In the genomic region with DNA sequence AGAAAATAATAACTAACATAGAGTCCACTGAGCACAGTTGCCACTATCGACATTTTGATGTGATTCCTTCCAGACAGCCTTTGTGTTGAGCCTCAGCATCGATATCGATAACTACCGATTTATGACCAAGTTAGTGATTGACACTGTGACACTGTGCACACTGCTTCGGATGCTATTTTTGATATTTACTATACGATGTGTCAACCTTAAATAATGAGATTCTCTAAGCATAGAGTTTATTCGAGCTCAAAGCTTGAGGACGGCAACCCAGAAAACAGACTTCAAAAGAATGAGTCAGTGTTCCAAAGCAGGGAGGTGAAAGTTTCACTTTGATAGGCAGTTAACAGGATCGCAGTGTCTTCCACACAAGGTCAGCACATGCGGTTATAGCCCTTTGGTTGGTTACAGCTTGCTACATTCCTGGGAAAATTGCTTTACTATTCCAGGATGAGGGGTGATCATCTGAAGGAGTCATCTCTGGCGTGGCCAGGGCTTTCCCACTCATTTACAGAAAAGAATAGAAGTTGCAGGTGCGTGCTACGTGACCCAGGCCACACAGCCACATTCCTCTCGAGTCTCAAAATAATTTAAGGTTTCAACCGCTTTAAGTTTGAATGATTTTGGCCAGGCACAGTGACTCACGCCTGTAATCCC, we compare ENCODE assay signal across 15 cellular contexts. TPM values are rescaled to one million over a fixed set of nuclear protein-coding genes. Genes with fewer than 3 reads are reported as not detected.
DNase-seq lines count a peak whose midpoint lies in the region; ATAC-seq and TF ChIP-seq lines count a peak whose summit lies in the region.
"Had no signal": no experiment of that assay in that cellular context is flagged by ENCODE, and none has a peak within 500 bp of the region (broad histone marks: within the 10 kb centered on the region; RNA-seq: fewer than 3 reads in every experiment).

No MANE protein-coding gene starts in this region.

- no peak for TF ChIP-seq POLR2A in HCT116 (IDR thresholded peaks at IDR 0.05; ENCODE audit: borderline replicate concordance, extremely low read depth, insufficient read depth, insufficient read length)

- H3K79me2 ChIP-seq in HCT116 (ENCODE audit: insufficient read depth, low read length) = no peaks in the 10 kb centered on the region

- peaks cover 5% of the 10 kb centered on the region for H3K4me1 Mint-ChIP-seq in CD4-positive, alpha-beta T cell (ENCODE audit: low read depth)
- H3K4me1 Mint-ChIP-seq in chondrocyte (ENCODE audit: low read depth) = peaks cover 34% of the 10 kb centered on the region

- DNase-seq in AG08395 (ENCODE audit: low spot score) (peak; percentile 51), HCT116 (ENCODE audit: low read depth, low spot score) (peak; percentile 92), foreskin fibroblast (peak; percentile 73), chondrocyte (ENCODE audit: low spot score) (no peak), medulla oblongata (ENCODE audit: extremely low spot score) (no peak)
- no peak for DNase-seq in CD4-positive, alpha-beta T cell
- DNase-seq: DND-41; gastrocnemius medialis; NCI-H187 treated with DMSO at 0.1 percent for 48 hours; NCI-H69; stimulated activated naive CD8-positive, alpha-beta T cell treated with anti-CD3 and anti-CD28 coated beads, Interleukin-15, amount 100 ng/mL, for 72 hours had no signal

- H3K36me3 Mint-ChIP-seq in CD4-positive, alpha-beta T cell (ENCODE audit: low read depth) = no peaks in the 10 kb centered on the region
- no peaks in the 10 kb centered on the region for H3K36me3 Mint-ChIP-seq in chondrocyte (ENCODE audit: low read depth)

- no peaks in the 10 kb centered on the region for H4K20me1 ChIP-seq in HCT116 (ENCODE audit: insufficient read depth)
- H4K20me1 ChIP-seq: BLaER1 had no signal

- RAD21 ChIA-PET in HCT116 (lab: Charles Lee; ENCODE audit: low non-redundant PET in 1 of 2, low total read pairs in 2 of 2, uncharacterized antibody in 2 of 2, unreplicated experiment in 2 of 2) = no interaction called here

- H3K9me2 ChIP-seq in HCT116 (ENCODE audit: insufficient read depth) = no peaks in the 10 kb centered on the region

- H3K4me3 ChIP-seq in HCT116 (replicated peaks in 1 of 2; ENCODE audit: low read depth in 1 of 2, low read length in 2 of 2) (peak overlapping the region in 1 of 2 experiments; percentile 34; a peak in 2 of 4 replicates), foreskin fibroblast (ENCODE audit: low read depth in 1 of 2, low read length in 2 of 2) (no peak overlapping the region)
- H3K4me3 ChIP-seq: BLaER1, gastrocnemius medialis had no signal

- no peak overlapping the region for H2AFZ ChIP-seq in HCT116 (ENCODE audit: low read depth, low read length, poor library complexity, severe bottlenecking)

- H3K9me3 ChIP-seq in HCT116 (ENCODE audit: control insufficient read depth in 1 of 2, insufficient read depth in 1 of 2, low read depth in 1 of 2, low read length in 2 of 2) = no peaks in the 10 kb centered on the region
- no peaks in the 10 kb centered on the region for H3K9me3 ChIP-seq in CD4-positive, alpha-beta T cell (ENCODE audit: control insufficient read depth, low read length)
- H3K9me3 ChIP-seq: BLaER1, gastrocnemius medialis had no signal

- H3K27me3 Mint-ChIP-seq in CD4-positive, alpha-beta T cell = peaks cover 4% of the 10 kb centered on the region
- no peaks in the 10 kb centered on the region for H3K27me3 Mint-ChIP-seq in chondrocyte (ENCODE audit: low read depth)

- H3K9me3 Mint-ChIP-seq in CD4-positive, alpha-beta T cell = no peaks in the 10 kb centered on the region
- H3K9me3 Mint-ChIP-seq in chondrocyte (ENCODE audit: low read depth) = no peaks in the 10 kb centered on the region

- TF ChIP-seq CTCF in HCT116 (IDR thresholded peaks at IDR 0.05 in 2 of 3, conservative IDR thresholded peaks at IDR 0.05 in 1 of 3; ENCODE audit: borderline replicate concordance in 1 of 3, insufficient read depth in 1 of 3, low read depth in 2 of 3, low read length in 2 of 3) (no peak), foreskin fibroblast (IDR thresholded peaks at IDR 0.05; ENCODE audit: low read depth, low read length) (no peak), chondrocyte (IDR thresholded peaks at IDR 0.05) (no peak)
- no peak for TF ChIP-seq CTCF in CD4-positive, alpha-beta T cell (IDR thresholded peaks at IDR 0.05)

- ATAC-seq in HCT116 (peak; percentile 74), SK-N-SH treated with all-trans-retinoic acid at 6 μM for 48 hours (peak; percentile 52), GM21526 (IDR thresholded peaks at IDR 0.05; ENCODE audit: low FRiP score, unreplicated experiment) (no peak)
- no peak for ATAC-seq in CD4-positive, alpha-beta T cell (ENCODE audit: poor library complexity)
- ATAC-seq: gastrocnemius medialis; sciatic nerve; stimulated activated naive CD8-positive, alpha-beta T cell treated with anti-CD3 and anti-CD28 coated beads, Interleukin-15, amount 100 ng/mL, for 72 hours had no signal

- no peaks in the 10 kb centered on the region for H3K36me3 ChIP-seq in HCT116 (ENCODE audit: control insufficient read depth in 1 of 2, insufficient read depth in 2 of 2, low read length in 2 of 2)
- H3K36me3 ChIP-seq: BLaER1, gastrocnemius medialis had no signal

- peak overlapping the region; percentile 69 for H3K4me2 ChIP-seq in HCT116 (ENCODE audit: low read length)
- H3K4me2 ChIP-seq: BLaER1 had no signal

- H3K4me3 Mint-ChIP-seq in CD4-positive, alpha-beta T cell = no peak overlapping the region
- H3K4me3 Mint-ChIP-seq in chondrocyte (ENCODE audit: unreplicated experiment) = no peak overlapping the region
- H3K4me3 Mint-ChIP-seq: stimulated activated naive CD8-positive, alpha-beta T cell treated with anti-CD3 and anti-CD28 coated beads, Interleukin-15, amount 100 ng/mL, for 72 hours had no signal

- CTCF ChIA-PET in HCT116 (lab: Charles Lee) = no interaction called here
- CTCF ChIA-PET in CD4-positive, alpha-beta T cell (lab: Charles Lee) = no interaction called here

- no peak overlapping the region for H3K27ac Mint-ChIP-seq in CD4-positive, alpha-beta T cell
- no peak overlapping the region for H3K27ac Mint-ChIP-seq in chondrocyte (ENCODE audit: unreplicated experiment)
- H3K27ac Mint-ChIP-seq: stimulated activated naive CD8-positive, alpha-beta T cell treated with anti-CD3 and anti-CD28 coated beads, Interleukin-15, amount 100 ng/mL, for 72 hours had no signal

- POLR2A ChIA-PET in HCT116 (lab: Charles Lee) = no interaction called here
- POLR2A ChIA-PET in CD4-positive, alpha-beta T cell (lab: Charles Lee) = no interaction called here

- intact Hi-C loops in HCT116 (cut with micrococcal nuclease) = no loop called here
- intact Hi-C loops in CD4-positive, alpha-beta T cell (cut with DNase I, micrococcal nuclease) = no loop called here

- H3K4me1 ChIP-seq in HCT116 (ENCODE audit: control insufficient read depth in 1 of 2, insufficient read depth in 2 of 2, low read length in 2 of 2) = peaks cover 63 to 82% of the 10 kb centered on the region in 2 experiments
- H3K4me1 ChIP-seq: gastrocnemius medialis had no signal

- peak overlapping the region; percentile 80 for H3K27ac ChIP-seq in HCT116 (ENCODE audit: low read depth, low read length)
- no peak overlapping the region for H3K27ac ChIP-seq in CD4-positive, alpha-beta T cell (ENCODE audit: low read depth, low read length)
- H3K27ac ChIP-seq: BLaER1, gastrocnemius medialis had no signal

- no peaks in the 10 kb centered on the region for H3K27me3 ChIP-seq in HCT116 (ENCODE audit: insufficient read depth, low read length)
- H3K27me3 ChIP-seq in CD4-positive, alpha-beta T cell (ENCODE audit: control insufficient read depth, insufficient read depth, low read length) = no peaks in the 10 kb centered on the region
- H3K27me3 ChIP-seq: BLaER1, gastrocnemius medialis had no signal

- BruUV-seq in HCT116 (replicated peaks; lab: Mats Ljungman, UMichigan) = no TSS peak

- peak overlapping the region; percentile 62 for H3K9ac ChIP-seq in HCT116 (ENCODE audit: low read length)
- H3K9ac ChIP-seq: BLaER1 had no signal

- no peak for TF ChIP-seq RAD21 in HCT116 (IDR thresholded peaks at IDR 0.05; ENCODE audit: low read depth)

TF ChIP-seq in HCT116, 20 proteins besides CTCF, POLR2A, EP300 and RAD21 (continues in another document):
- TF ChIP-seq TCF7L2 (IDR thresholded peaks at IDR 0.05; ENCODE audit: borderline replicate concordance, extremely low read depth, insufficient read depth, insufficient read length) = peak; percentile 96
- TF ChIP-seq EGR1 (IDR thresholded peaks at IDR 0.05; ENCODE audit: low read depth) = no peak
- TF ChIP-seq ZNF274 (IDR thresholded peaks at IDR 0.05; ENCODE audit: low read depth, low read length) = no peak
- TF ChIP-seq ELF1 (IDR thresholded peaks at IDR 0.05; ENCODE audit: borderline replicate concordance, low read depth) = no peak
- TF ChIP-seq, protein P1, sequence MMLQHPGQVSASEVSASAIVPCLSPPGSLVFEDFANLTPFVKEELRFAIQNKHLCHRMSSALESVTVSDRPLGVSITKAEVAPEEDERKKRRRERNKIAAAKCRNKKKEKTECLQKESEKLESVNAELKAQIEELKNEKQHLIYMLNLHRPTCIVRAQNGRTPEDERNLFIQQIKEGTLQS (IDR thresholded peaks at IDR 0.05) = no peak
- TF ChIP-seq YY1 (IDR thresholded peaks at IDR 0.05; ENCODE audit: extremely low read depth, insufficient replicate concordance, low read depth, low read length) = no peak
- no peak for TF ChIP-seq ZFX (IDR thresholded peaks at IDR 0.05)
- no peak for TF ChIP-seq JUND (IDR thresholded peaks at IDR 0.05)
- no peak for TF ChIP-seq CEBPB (IDR thresholded peaks at IDR 0.05; ENCODE audit: low read depth)
- TF ChIP-seq EZH2phosphoT487 (IDR thresholded peaks at IDR 0.05; ENCODE audit: borderline replicate concordance) = no peak

TF ChIP-seq in SK-N-SH treated with all-trans-retinoic acid at 6 μM for 48 hours, 23 proteins besides CTCF, POLR2A, EP300 and RAD21:
- TF ChIP-seq ESRRG (CRISPR knock-in tag; IDR thresholded peaks at IDR 0.05) (no peak), ZNF70 (CRISPR knock-in tag; IDR thresholded peaks at IDR 0.05) (no peak)

RNA-seq across cellular contexts. Expression of a gene that starts 53.6 kb away (rescaled TPM):
- total RNA-seq in HCT116 (2021; ENCODE audit: unreplicated experiment) = 69.7 TPM
- 66.3 and 74.0 TPM in 2 replicates for polyA plus RNA-seq in HCT116 (2012)
- total RNA-seq in CD4-positive, alpha-beta T cell = 10 to 100 TPM; 79.1 to 80.9 TPM
- total RNA-seq in chondrocyte = 7.9 to 10.4 TPM (median 9.6 TPM) in 3 replicates

Comparison
In these comparisons a context has a peak if more than half of its experiments do, and no peak if none do; other contexts are left out.
1. DNase-seq: peak in AG08395 (single experiment), HCT116 (single experiment) and foreskin fibroblast (2 of 2); none in CD4-positive, alpha-beta T cell (0 of 10), chondrocyte (single experiment) and medulla oblongata (single experiment).
2. ATAC-seq: peak in HCT116 (single experiment) and SK-N-SH treated with all-trans-retinoic acid at 6 μM for 48 hours (single experiment); none in CD4-positive, alpha-beta T cell (single experiment) and GM21526 (single experiment).